ENCODE assay signal across 24 cellular contexts in the genomic region with DNA sequence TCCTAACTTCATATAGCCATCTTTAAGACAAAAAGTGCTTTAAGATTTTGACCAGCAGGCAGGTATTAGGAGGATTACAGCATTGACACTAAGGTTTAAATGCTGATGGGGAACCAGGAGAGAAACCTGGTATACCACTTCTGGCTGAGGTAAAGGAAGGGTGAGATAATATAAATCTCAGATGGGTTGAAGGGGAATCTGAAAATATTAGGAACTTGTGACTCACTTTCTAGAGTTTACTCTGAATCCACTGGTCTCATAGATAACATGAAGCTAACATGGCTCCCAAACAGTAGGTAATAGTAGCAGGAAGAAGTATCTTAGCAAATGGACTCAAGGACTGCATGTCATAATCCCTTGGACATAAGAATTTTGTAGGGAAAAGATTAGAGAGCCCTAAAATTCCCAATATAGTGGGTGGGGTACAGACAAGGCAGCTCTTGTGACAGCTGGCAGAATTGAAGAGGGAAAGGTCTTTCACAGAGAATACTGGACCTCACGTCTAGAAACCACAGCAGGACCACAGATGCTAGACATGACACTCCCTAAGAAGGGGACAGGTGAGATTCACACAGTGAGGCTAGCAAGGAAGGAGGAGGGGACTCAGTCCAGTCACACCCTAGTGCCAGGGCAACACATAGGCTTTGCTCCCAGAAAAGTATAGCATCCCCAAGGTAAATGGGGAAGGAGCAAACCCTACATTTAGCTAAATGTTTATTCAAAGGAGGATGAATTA. TPM values are rescaled to one million over a fixed set of nuclear protein-coding genes. Genes with fewer than 3 reads are reported as not detected.
"Had no signal": no experiment of that assay in that cellular context is flagged by ENCODE, and none has a peak within 500 bp of the region (broad histone marks: within the 10 kb centered on the region; RNA-seq: fewer than 3 reads in every experiment).

No MANE protein-coding gene starts in this region.

- H3K27ac Mint-ChIP-seq: mesothelial cell of epicardium; natural killer cell treated with Interleukin-12 subunit alpha and Interleukin-12 subunit beta and Interleukin-15 and Interleukin-18, amount 100 ng/mL, for 72 hours; type B pancreatic cell had no signal

- H3K4me1 ChIP-seq: gastrocnemius medialis, heart right ventricle, psoas muscle, right lobe of liver, suprapubic skin, thyroid gland, vagina had no signal

- ATAC-seq: gastrocnemius medialis; heart right ventricle; left lobe of liver; natural killer cell treated with Interleukin-12 subunit alpha and Interleukin-12 subunit beta and Interleukin-15 and Interleukin-18, amount 100 ng/mL, for 72 hours; psoas muscle had no signal

- H3K36me3 ChIP-seq: gastrocnemius medialis, heart right ventricle, right lobe of liver, suprapubic skin, thyroid gland, vagina had no signal

- H3K27ac ChIP-seq: dorsolateral prefrontal cortex, gastrocnemius medialis, heart right ventricle, psoas muscle, right lobe of liver, suprapubic skin, thyroid gland, vagina had no signal

- H3K27me3 Mint-ChIP-seq: type B pancreatic cell had no signal

- H3K9me3 ChIP-seq: gastrocnemius medialis, heart right ventricle, psoas muscle, right lobe of liver, suprapubic skin, thyroid gland, vagina had no signal

- H3K9me3 Mint-ChIP-seq: natural killer cell treated with Interleukin-12 subunit alpha and Interleukin-12 subunit beta and Interleukin-15 and Interleukin-18, amount 100 ng/mL, for 72 hours had no signal

- H3K4me3 ChIP-seq: dorsolateral prefrontal cortex, gastrocnemius medialis, heart right ventricle, psoas muscle, right lobe of liver, suprapubic skin, thyroid gland, vagina had no signal

- H3K4me3 Mint-ChIP-seq: mesothelial cell of epicardium; natural killer cell treated with Interleukin-12 subunit alpha and Interleukin-12 subunit beta and Interleukin-15 and Interleukin-18, amount 100 ng/mL, for 72 hours; type B pancreatic cell had no signal

- DNase-seq: cortex of kidney; dorsolateral prefrontal cortex; effector CD8-positive, alpha-beta T cell; gastrocnemius medialis; heart right ventricle; islet precursor cell; psoas muscle; retina; right lobe of liver; stimulated activated CD4-positive, alpha-beta T cell treated with anti-CD3 and anti-CD28 coated beads, Interleukin-4, amount 100 ng/mL, for 1 hour; stimulated activated CD8-positive, alpha-beta memory T cell treated with anti-CD3 and anti-CD28 coated beads, Interleukin-4, amount 100 ng/mL, for 48 hours; stimulated activated naive CD4-positive, alpha-beta T cell; thyroid gland had no signal

- H3K27me3 ChIP-seq: dorsolateral prefrontal cortex, gastrocnemius medialis, heart right ventricle, right lobe of liver, suprapubic skin, thyroid gland, vagina had no signal

- H3K36me3 Mint-ChIP-seq: mesothelial cell of epicardium; natural killer cell treated with Interleukin-12 subunit alpha and Interleukin-12 subunit beta and Interleukin-15 and Interleukin-18, amount 100 ng/mL, for 72 hours; type B pancreatic cell had no signal

RNA-seq across cellular contexts. Expression of a gene that starts 3.5 kb away (rescaled TPM):
- total RNA-seq: esophagus mucosa; fibroblast of lung; gastrocnemius medialis; heart right ventricle; left lobe of liver; lower leg skin; mesothelial cell of epicardium; mucosa of gallbladder; natural killer cell treated with Interleukin-12 subunit alpha and Interleukin-12 subunit beta and Interleukin-15 and Interleukin-18, amount 100 ng/mL, for 72 hours; omental fat pad; psoas muscle; right lobe of liver; suprapubic skin; thyroid gland; vagina had no signal
- polyA plus RNA-seq: fibroblast of lung, heart right ventricle, psoas muscle had no signal
